1 cellular context compared by ENCODE assay signal in the genomic region with DNA sequence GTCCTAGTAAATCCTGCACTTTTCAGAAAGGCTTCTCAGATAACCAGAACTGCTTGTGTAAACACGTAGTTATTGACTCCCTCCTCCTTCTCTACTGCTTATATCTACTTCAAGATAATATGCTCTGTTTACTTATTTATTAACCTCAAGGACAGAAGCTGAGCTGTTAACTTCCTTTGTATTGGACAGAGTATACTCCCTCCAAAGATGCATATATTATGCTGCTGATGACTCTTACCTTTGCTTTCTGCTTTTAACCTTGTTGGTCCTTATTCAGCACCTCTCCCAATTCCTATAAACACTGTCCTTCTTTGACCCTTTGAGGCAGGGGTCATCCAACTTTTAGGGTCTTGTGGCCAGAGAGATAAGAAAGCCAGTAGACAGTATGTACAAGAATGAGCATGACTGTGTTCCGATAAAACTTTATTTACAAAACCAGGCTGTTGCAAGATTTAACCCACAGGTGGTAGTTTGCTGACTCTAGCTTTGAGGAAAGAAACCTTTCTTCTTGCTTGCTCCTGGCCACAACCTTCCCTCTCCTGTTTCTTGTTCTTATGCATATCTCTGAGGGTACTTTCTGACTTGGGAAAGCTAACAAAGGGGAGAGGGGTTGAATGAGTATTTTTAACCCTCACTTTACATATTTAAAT.
TF ChIP-seq lines count a peak whose summit lies in the region.

No MANE protein-coding gene starts in this region.

TF ChIP-seq in HepG2, 621 proteins besides CTCF, POLR2A, EP300 and RAD21:
- TF ChIP-seq, protein P1, sequence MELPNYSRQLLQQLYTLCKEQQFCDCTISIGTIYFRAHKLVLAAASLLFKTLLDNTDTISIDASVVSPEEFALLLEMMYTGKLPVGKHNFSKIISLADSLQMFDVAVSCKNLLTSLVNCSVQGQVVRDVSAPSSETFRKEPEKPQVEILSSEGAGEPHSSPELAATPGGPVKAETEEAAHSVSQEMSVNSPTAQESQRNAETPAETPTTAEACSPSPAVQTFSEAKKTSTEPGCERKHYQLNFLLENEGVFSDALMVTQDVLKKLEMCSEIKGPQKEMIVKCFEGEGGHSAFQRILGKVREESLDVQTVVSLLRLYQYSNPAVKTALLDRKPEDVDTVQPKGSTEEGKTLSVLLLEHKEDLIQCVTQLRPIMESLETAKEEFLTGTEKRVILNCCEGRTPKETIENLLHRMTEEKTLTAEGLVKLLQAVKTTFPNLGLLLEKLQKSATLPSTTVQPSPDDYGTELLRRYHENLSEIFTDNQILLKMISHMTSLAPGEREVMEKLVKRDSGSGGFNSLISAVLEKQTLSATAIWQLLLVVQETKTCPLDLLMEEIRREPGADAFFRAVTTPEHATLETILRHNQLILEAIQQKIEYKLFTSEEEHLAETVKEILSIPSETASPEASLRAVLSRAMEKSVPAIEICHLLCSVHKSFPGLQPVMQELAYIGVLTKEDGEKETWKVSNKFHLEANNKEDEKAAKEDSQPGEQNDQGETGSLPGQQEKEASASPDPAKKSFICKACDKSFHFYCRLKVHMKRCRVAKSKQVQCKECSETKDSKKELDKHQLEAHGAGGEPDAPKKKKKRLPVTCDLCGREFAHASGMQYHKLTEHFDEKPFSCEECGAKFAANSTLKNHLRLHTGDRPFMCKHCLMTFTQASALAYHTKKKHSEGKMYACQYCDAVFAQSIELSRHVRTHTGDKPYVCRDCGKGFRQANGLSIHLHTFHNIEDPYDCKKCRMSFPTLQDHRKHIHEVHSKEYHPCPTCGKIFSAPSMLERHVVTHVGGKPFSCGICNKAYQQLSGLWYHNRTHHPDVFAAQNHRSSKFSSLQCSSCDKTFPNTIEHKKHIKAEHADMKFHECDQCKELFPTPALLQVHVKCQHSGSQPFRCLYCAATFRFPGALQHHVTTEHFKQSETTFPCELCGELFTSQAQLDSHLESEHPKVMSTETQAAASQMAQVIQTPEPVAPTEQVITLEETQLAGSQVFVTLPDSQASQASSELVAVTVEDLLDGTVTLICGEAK (IDR thresholded peaks at IDR 0.05), result peak; percentile 94
- TF ChIP-seq, protein P1 (CRISPR knock-in tag; IDR thresholded peaks at IDR 0.05), result peak; percentile 99
- no peak for TF ChIP-seq ZBTB2 (CRISPR knock-in tag; IDR thresholded peaks at IDR 0.05; ENCODE audit: low read depth)
- peak; percentile 19; the same call in 1 of the 2 replicates for TF ChIP-seq FOXA3 (CRISPR knock-in tag; IDR thresholded peaks at IDR 0.05)
- no peak for TF ChIP-seq MTF2 (CRISPR knock-in tag; IDR thresholded peaks at IDR 0.05; ENCODE audit: borderline replicate concordance)
- TF ChIP-seq ZNF652 (CRISPR knock-in tag; IDR thresholded peaks at IDR 0.05; ENCODE audit: borderline replicate concordance, low read depth), result peak; percentile 78
- TF ChIP-seq FOXA1 (IDR thresholded peaks at IDR 0.05), result no peak
- TF ChIP-seq FOXA1 (CRISPR knock-in tag; IDR thresholded peaks at IDR 0.05), result peak; percentile 3; the same call in 1 of the 2 replicates
- TF ChIP-seq MEIS2 (CRISPR knock-in tag; IDR thresholded peaks at IDR 0.05), result no peak
- no peak for TF ChIP-seq ZNF329 (CRISPR knock-in tag; IDR thresholded peaks at IDR 0.05; ENCODE audit: low read depth)
- no peak for TF ChIP-seq HDAC1 (CRISPR knock-in tag; IDR thresholded peaks at IDR 0.05)
TF ChIP-seq in HepG2: peak in this region for 4.
